ENCODE assay signal across 8 cellular contexts in genomic region chr16:53503270-53503911, GRCh38. TPM values are rescaled to one million over a fixed set of nuclear protein-coding genes. Genes with fewer than 3 reads are reported as not detected.
DNase-seq lines count a peak whose midpoint lies in the region; ATAC-seq and TF ChIP-seq lines count a peak whose summit lies in the region.

No MANE protein-coding gene starts in this region.

- H3K9me2 ChIP-seq in SK-N-SH = no peaks in the 10 kb centered on the region

- peak overlapping the region; percentile 78; the same call in 1 of the 2 replicates for H2AFZ ChIP-seq in SK-N-SH (ENCODE audit: low read depth)

- H3K36me3 ChIP-seq in SK-N-SH (replicated peaks in 1 of 2; ENCODE audit: control insufficient read depth in 1 of 2, insufficient read depth in 2 of 2, low read length in 1 of 2) (peaks cover 0 to 6% of the 10 kb centered on the region in 2 experiments), suprapubic skin (peaks cover 2% of the 10 kb centered on the region)

- peaks cover 20 to 24% of the 10 kb centered on the region in 2 donors for H3K36me3 Mint-ChIP-seq in activated naive CD4-positive, alpha-beta T cell treated with anti-CD3 and anti-CD28 coated beads, Interleukin-2, amount 50 U/mL, for 72 hours

- peak overlapping the region; percentile 69 for H3K9ac ChIP-seq in SK-N-SH

- H3K27ac ChIP-seq in SK-N-SH (ENCODE audit: low read depth in 2 of 2, low read length in 1 of 2) (peak overlapping the region; percentile 81 to 98), suprapubic skin (peak overlapping the region; percentile 91)

- no peaks in the 10 kb centered on the region for H3K9me3 ChIP-seq in SK-N-SH
- H3K9me3 ChIP-seq in suprapubic skin = no peaks in the 10 kb centered on the region

- H3K27me3 ChIP-seq in SK-N-SH (ENCODE audit: insufficient read depth) = no peaks in the 10 kb centered on the region
- no peaks in the 10 kb centered on the region for H3K27me3 ChIP-seq in suprapubic skin

- H4K20me1 ChIP-seq in SK-N-SH (ENCODE audit: insufficient read depth) = no peaks in the 10 kb centered on the region

- H3K27ac Mint-ChIP-seq in activated naive CD4-positive, alpha-beta T cell treated with anti-CD3 and anti-CD28 coated beads, Interleukin-2, amount 50 U/mL, for 72 hours = peak overlapping the region; percentile 87 to 92

- peaks cover 7 to 23% of the 10 kb centered on the region in 2 experiments for H3K4me1 ChIP-seq in SK-N-SH (ENCODE audit: control insufficient read depth in 1 of 2, insufficient read depth in 2 of 2, low read depth in 1 of 2, low read length in 1 of 2)
- H3K4me1 ChIP-seq in suprapubic skin = peaks cover 34% of the 10 kb centered on the region

- peaks cover 13% of the 10 kb centered on the region for H3K79me2 ChIP-seq in SK-N-SH (ENCODE audit: insufficient read depth)

- POLR2A ChIA-PET in GM10248 (lab: Yijun Ruan, JAX) (interaction anchor here (0.6 to 1.0 kb wide), 3 partner anchors 8 to 187 kb away, joined by 3 read pairs; no protein-coding TSS in a partner anchor), SK-N-SH (lab: Yijun Ruan, JAX) (interaction anchor here (0.6 to 2.0 kb wide), 3 partner anchors 68 to 200 kb away, joined by 3 to 18 read pairs (median 3); partner anchors contain the start of genes FTO, RBL2 and RPGRIP1L)

- TF ChIP-seq CTCF in GM10248 (IDR thresholded peaks at IDR 0.05; ENCODE audit: control extremely low read depth, extremely low read depth, low read depth, missing control alignments) (no peak), SK-N-SH (IDR thresholded peaks at IDR 0.05) (no peak), suprapubic skin (IDR thresholded peaks at IDR 0.05) (no peak)

- CTCF ChIA-PET in GM10248 (lab: Yijun Ruan, JAX) (interaction anchor here (0.9 to 2.1 kb wide), 4 partner anchors 10 to 295 kb away, joined by 3 to 7 read pairs (median 3); no protein-coding TSS in a partner anchor), SK-N-SH (lab: Yijun Ruan, JAX) (interaction anchor here (0.6 to 1.3 kb wide), 2 partner anchors 10 to 147 kb away, joined by 3 read pairs; no protein-coding TSS in a partner anchor)

- H3K4me2 ChIP-seq in SK-N-SH = peak overlapping the region; percentile 84

- peak; percentile 54 to 63 for TF ChIP-seq POLR2A in suprapubic skin (IDR thresholded peaks at IDR 0.05)

- TF ChIP-seq EP300 in SK-N-SH (IDR thresholded peaks at IDR 0.05; ENCODE audit: borderline replicate concordance in 1 of 2, low read depth in 1 of 2, low read length in 1 of 2) = peak in 1 of 2 experiments; percentile 17; a peak in 1 of 4 replicates
- TF ChIP-seq EP300 in suprapubic skin (IDR thresholded peaks at IDR 0.05) = no peak

- under 1% methylated on average over 27 of the region's 46 CpGs for WGBS in SK-N-SH (ENCODE audit: low lambda C conversion rate)
- 1% methylated on average over 13 of the region's 46 CpGs for WGBS in suprapubic skin

- no peaks in the 10 kb centered on the region for H3F3A ChIP-seq in SK-N-SH (replicated peaks; ENCODE audit: insufficient read depth)

- no peak for TF ChIP-seq RAD21 in SK-N-SH (IDR thresholded peaks at IDR 0.05; ENCODE audit: low read length)

- peaks cover 0 to 5% of the 10 kb centered on the region in 2 donors for H3K9me3 Mint-ChIP-seq in activated naive CD4-positive, alpha-beta T cell treated with anti-CD3 and anti-CD28 coated beads, Interleukin-2, amount 50 U/mL, for 72 hours

- H3K4me3 ChIP-seq in SK-N-SH (ENCODE audit: low read depth in 2 of 2, low read length in 1 of 2) (peak overlapping the region; percentile 67 to 87), suprapubic skin (peak overlapping the region; percentile 77)

- DNase-seq in GM10248 (ENCODE audit: extremely low spot score) = peak; percentile 99
- DNase-seq in NCI-H1092 (lab: John Stamatoyannopoulos, UW) = peak; percentile 100
- DNase-seq in SK-N-SH = peak; percentile 98
- DNase-seq in activated naive CD4-positive, alpha-beta T cell treated with anti-CD3 and anti-CD28 coated beads, Interleukin-2, amount 50 U/mL, for 72 hours (ENCODE audit: low spot score in 2 of 2) = peak; percentile 99 to 100
- peak; percentile 100 for DNase-seq in globus pallidus (ENCODE audit: low spot score)
- DNase-seq in nucleus accumbens (lab: John Stamatoyannopoulos, UW) = peak; percentile 92 to 100 (median 100)
- peak; percentile 100 for DNase-seq in suprapubic skin (ENCODE audit: low spot score in 2 of 2)

- ATAC-seq in HG02610 (IDR thresholded peaks at IDR 0.05; ENCODE audit: unreplicated experiment) = peak; percentile 97
- peak; percentile 90 to 94 for ATAC-seq in activated naive CD4-positive, alpha-beta T cell treated with anti-CD3 and anti-CD28 coated beads, Interleukin-2, amount 50 U/mL, for 72 hours

TF ChIP-seq in SK-N-SH, 30 proteins besides CTCF, POLR2A, EP300 and RAD21:
- peak; percentile 88 for TF ChIP-seq GABPA (IDR thresholded peaks at IDR 0.05; ENCODE audit: low read depth)
- no peak for TF ChIP-seq EZH2phosphoT487 (IDR thresholded peaks at IDR 0.05; ENCODE audit: borderline replicate concordance, low read depth)
- TF ChIP-seq SIN3A (IDR thresholded peaks at IDR 0.05; ENCODE audit: borderline replicate concordance, low read depth, low read length) = peak; percentile 50; the same call in 1 of the 2 replicates
- peak; percentile 100 for TF ChIP-seq PBX3 (IDR thresholded peaks at IDR 0.05)
- no peak for TF ChIP-seq USF1 (IDR thresholded peaks at IDR 0.05; ENCODE audit: borderline replicate concordance, low read depth)
- peak; percentile 52; the same call in 1 of the 2 replicates for TF ChIP-seq TAF1 (IDR thresholded peaks at IDR 0.05; ENCODE audit: borderline replicate concordance, low read depth, low read length)
- TF ChIP-seq RFX5 (IDR thresholded peaks at IDR 0.05; ENCODE audit: low read length) = 0 out of 2 replicates have a peak, but pooled peaks have one; percentile 17
- TF ChIP-seq ELF1 (IDR thresholded peaks at IDR 0.05) = peak; percentile 73
- peak; percentile 92 for TF ChIP-seq POLR2AphosphoS5 (IDR thresholded peaks at IDR 0.05; ENCODE audit: low read depth, low read length)
- TF ChIP-seq NFIC (IDR thresholded peaks at IDR 0.05; ENCODE audit: borderline replicate concordance) = 0 out of 2 replicates have a peak, but pooled peaks have one; percentile 29
- no peak for TF ChIP-seq FOXJ3 (CRISPR knock-in tag; IDR thresholded peaks at IDR 0.05)
- peak; percentile 98 for TF ChIP-seq NRF1 (IDR thresholded peaks at IDR 0.05; ENCODE audit: low read depth, low read length)
- TF ChIP-seq CHD2 (IDR thresholded peaks at IDR 0.05; ENCODE audit: low read length, partially characterized antibody) = peak; percentile 74
- TF ChIP-seq ZBTB33 (IDR thresholded peaks at IDR 0.05; ENCODE audit: borderline replicate concordance, low read depth) = no peak
- peak; percentile 69 for TF ChIP-seq IRF3 (IDR thresholded peaks at IDR 0.05; ENCODE audit: low read depth, low read length)
- peak; percentile 87 for TF ChIP-seq MAX (IDR thresholded peaks at IDR 0.05; ENCODE audit: low read depth)
- no peak for TF ChIP-seq MEF2A (IDR thresholded peaks at IDR 0.05; ENCODE audit: borderline replicate concordance, low read depth)

RNA-seq across cellular contexts. Expression of gene AKTIP, which starts 0.4 kb away (rescaled TPM):
- 21.0 and 31.0 TPM in 2 replicates for polyA plus RNA-seq in SK-N-SH (2012; rRNA removed)
- polyA plus RNA-seq in SK-N-SH (2012; cell fraction: cytosol; rRNA removed) = 23.4 and 27.2 TPM in 2 replicates
- polyA plus RNA-seq in SK-N-SH (2012; cell fraction: nucleus; rRNA removed) = 26.0 and 41.3 TPM in 2 replicates
- 10 to 100 TPM; 21.6 to 38.1 TPM for total RNA-seq in activated naive CD4-positive, alpha-beta T cell treated with anti-CD3 and anti-CD28 coated beads, Interleukin-2, amount 50 U/mL, for 72 hours
- 10 to 100 TPM; 30.2 to 55.5 (median 36.6) TPM for total RNA-seq in suprapubic skin

Comparison
In these comparisons a context has a peak if more than half of its experiments do, and no peak if none do; other contexts are left out.
1. Peak in every context shown above with its lines: DNase-seq, ATAC-seq, H3K4me3 ChIP-seq and H3K27ac ChIP-seq.